8 cellular contexts compared by ENCODE assay signal in the genomic region with DNA sequence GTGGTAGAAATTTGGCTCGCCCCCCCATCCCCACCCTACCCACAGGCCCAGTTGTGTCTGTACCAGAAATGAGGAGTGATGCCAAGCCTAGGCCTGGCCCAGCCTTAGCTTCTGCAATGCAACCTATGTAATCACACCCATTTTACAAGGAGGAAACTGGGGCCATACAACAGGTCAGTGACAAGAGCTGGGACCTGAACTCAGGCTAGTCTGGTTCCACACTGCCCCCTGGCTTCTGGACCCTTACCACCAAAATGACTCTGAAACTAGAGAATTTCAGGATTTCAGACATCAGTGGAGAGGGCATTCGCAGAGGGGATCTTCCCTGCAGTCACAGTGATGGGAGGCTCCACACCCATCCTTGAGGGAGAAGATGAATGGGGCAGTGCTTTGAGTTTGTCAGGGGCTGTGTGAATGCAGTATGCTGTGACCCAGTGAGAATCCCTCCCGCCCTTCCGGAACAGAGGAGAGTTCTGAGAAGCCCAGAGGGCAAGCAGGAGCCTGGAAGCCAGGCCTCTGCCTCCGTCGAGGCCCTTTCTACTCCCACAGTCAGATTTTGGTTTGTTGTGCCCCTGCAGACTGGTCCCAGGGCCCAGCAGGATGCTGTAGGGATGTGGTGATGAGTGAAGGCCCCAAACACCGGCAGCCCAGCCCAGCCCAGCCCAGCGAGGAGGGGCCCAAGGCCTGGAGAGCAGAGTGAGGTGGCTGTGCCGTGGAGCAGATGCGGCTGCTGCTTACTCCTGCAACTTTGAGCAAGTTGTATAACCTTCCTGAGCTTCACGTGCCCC. TPM values are rescaled to one million over a fixed set of nuclear protein-coding genes. Genes with fewer than 3 reads are reported as not detected.
DNase-seq lines count a peak whose midpoint lies in the region; ATAC-seq and TF ChIP-seq lines count a peak whose summit lies in the region.
"Had no signal": no experiment of that assay in that cellular context is flagged by ENCODE, and none has a peak within 500 bp of the region (broad histone marks: within the 10 kb centered on the region; RNA-seq: fewer than 3 reads in every experiment).

No MANE protein-coding gene starts in this region.

- H3K9me3 ChIP-seq in OCI-LY3 (ENCODE audit: insufficient read depth, low read length) (no peaks in the 10 kb centered on the region), esophagus (ENCODE audit: control insufficient read depth in 2 of 2, insufficient read depth in 1 of 2, low read depth in 1 of 2, low read length in 1 of 2) (no peaks in the 10 kb centered on the region)
- H3K9me3 ChIP-seq: SJSA1 had no signal

- H3K4me1 ChIP-seq in OCI-LY3 (ENCODE audit: low read length) = peaks cover 10% of the 10 kb centered on the region
- H3K4me1 ChIP-seq in esophagus (ENCODE audit: control insufficient read depth in 2 of 2, insufficient read depth in 2 of 2, low read length in 1 of 2) = peaks cover 6 to 28% of the 10 kb centered on the region in 2 donors

- H3K4me3 ChIP-seq in OCI-LY3 (ENCODE audit: low read length) (no peak overlapping the region), esophagus (ENCODE audit: low read depth in 1 of 2, low read length in 2 of 2) (no peak overlapping the region)
- H3K4me3 ChIP-seq: SJSA1 had no signal

- peaks cover 8% of the 10 kb centered on the region for H3K36me3 Mint-ChIP-seq in osteocyte (ENCODE audit: unreplicated experiment)

- no peak overlapping the region for H2AFZ ChIP-seq in OCI-LY3 (ENCODE audit: low read depth, low read length)

- no peak overlapping the region for H3K4me3 Mint-ChIP-seq in osteocyte (ENCODE audit: unreplicated experiment)

- TF ChIP-seq CTCF in GM12872 (IDR thresholded peaks at IDR 0.05; ENCODE audit: insufficient read depth, low read depth, low read length) = peak; percentile 41; the same call in 2 of the 3 replicates
- peak; percentile 50 for TF ChIP-seq CTCF in OCI-LY3 (IDR thresholded peaks at IDR 0.05; ENCODE audit: low read depth, low read length)
- TF ChIP-seq CTCF in osteocyte (IDR thresholded peaks at IDR 0.05) = peak; percentile 40

- peaks cover 8% of the 10 kb centered on the region for H3K36me3 ChIP-seq in OCI-LY3 (replicated peaks; ENCODE audit: low read depth, low read length)
- H3K36me3 ChIP-seq in esophagus (ENCODE audit: control insufficient read depth in 2 of 2, insufficient read depth in 2 of 2, low read length in 1 of 2) = peaks cover 0 to 16% of the 10 kb centered on the region in 2 donors

- ATAC-seq in HG02798 (IDR thresholded peaks at IDR 0.05; ENCODE audit: poor library complexity, unreplicated experiment) (no peak), GM19467 (IDR thresholded peaks at IDR 0.05; ENCODE audit: unreplicated experiment) (no peak)

- H3K79me2 ChIP-seq in OCI-LY3 (ENCODE audit: low read length) = no peaks in the 10 kb centered on the region

- no peak overlapping the region for H3K9ac ChIP-seq in OCI-LY3 (ENCODE audit: low read length)

- no peaks in the 10 kb centered on the region for H3K9me3 Mint-ChIP-seq in osteocyte (ENCODE audit: unreplicated experiment)

- peak overlapping the region; percentile 74 for H3K27ac Mint-ChIP-seq in osteocyte (ENCODE audit: unreplicated experiment)

- no peak for DNase-seq in osteocyte (ENCODE audit: extremely low spot score, unreplicated experiment)
- no peak for DNase-seq in foreskin melanocyte

- no peak overlapping the region for H3K4me2 ChIP-seq in OCI-LY3 (ENCODE audit: low read length)

- H3K27me3 Mint-ChIP-seq in osteocyte (ENCODE audit: unreplicated experiment) = no peaks in the 10 kb centered on the region

- H4K20me1 ChIP-seq in OCI-LY3 (ENCODE audit: insufficient read depth, low read length) = peaks cover 8% of the 10 kb centered on the region; the same call in 1 of the 2 replicates

- no peaks in the 10 kb centered on the region for H3K27me3 ChIP-seq in OCI-LY3 (ENCODE audit: low read depth, low read length)
- H3K27me3 ChIP-seq in esophagus (ENCODE audit: control insufficient read depth in 1 of 2, insufficient read depth in 2 of 2, low read length in 2 of 2) = no peaks in the 10 kb centered on the region
- H3K27me3 ChIP-seq: SJSA1 had no signal

- H3K4me1 Mint-ChIP-seq in osteocyte (ENCODE audit: unreplicated experiment) = peaks cover 43% of the 10 kb centered on the region

- no peak overlapping the region for H3K27ac ChIP-seq in OCI-LY3 (ENCODE audit: low read length)
- peak overlapping the region; percentile 75 to 86 for H3K27ac ChIP-seq in esophagus (ENCODE audit: low read depth in 2 of 2, low read length in 1 of 2)
- H3K27ac ChIP-seq: SJSA1 had no signal

- WGBS in esophagus, 2 donors = 49 to 59% methylated on average over 11 of the region's 11 CpGs

RNA-seq across cellular contexts. Expression of a gene that starts 48.1 kb away (rescaled TPM):
- 100 to 1,000 TPM; 242 to 320 TPM for polyA plus RNA-seq in esophagus
- 197 and 200 TPM in 2 replicates for total RNA-seq in osteocyte
